In genomic region chr1:226304291-226304955, GRCh38 we compare ENCODE assay signal across 17 cellular contexts. TPM values are rescaled to one million over a fixed set of nuclear protein-coding genes. Genes with fewer than 3 reads are reported as not detected.
A peak's percentile ranks its signal among the peaks of the same experiment; 100 is the strongest.
DNase-seq lines count a peak whose midpoint lies in the region; ATAC-seq and TF ChIP-seq lines count a peak whose summit lies in the region.
"Had no signal": no experiment of that assay in that cellular context is flagged by ENCODE, and none has a peak within 500 bp of the region (broad histone marks: within the 10 kb centered on the region; RNA-seq: fewer than 3 reads in every experiment).

No MANE protein-coding gene starts in this region.

- H3K27me3 ChIP-seq in GM23338 (ENCODE audit: insufficient read depth) = no peaks in the 10 kb centered on the region

- H3K4me3 ChIP-seq in GM23338 = no peak overlapping the region
- H3K4me3 ChIP-seq: HAP-1 had no signal

- H3F3A ChIP-seq in GM23338 (replicated peaks; ENCODE audit: low read depth) = no peaks in the 10 kb centered on the region

- intact Hi-C loops in left colon (cut with DNase I, micrococcal nuclease) = no loop called here

- no peak overlapping the region for H2AFZ ChIP-seq in GM23338

- peaks cover 83% of the 10 kb centered on the region for H3K79me2 ChIP-seq in GM23338 (replicated peaks; ENCODE audit: insufficient read depth)

- peaks cover 34% of the 10 kb centered on the region for H3K4me1 Mint-ChIP-seq in GM23338

- peak overlapping the region; percentile 63; the same call in 1 of the 2 replicates for H3K27ac ChIP-seq in GM23338 (ENCODE audit: low read depth)

- H3K36me3 ChIP-seq in GM23338 (ENCODE audit: insufficient read depth) = no peaks in the 10 kb centered on the region

- no peaks in the 10 kb centered on the region for H3K9me3 Mint-ChIP-seq in GM23338
- H3K9me3 Mint-ChIP-seq: IgD-negative memory B cell had no signal

- peaks cover 2% of the 10 kb centered on the region; the same call in 1 of the 3 replicates for H3K36me3 Mint-ChIP-seq in GM23338 (ENCODE audit: low read depth)

- H4K20me1 ChIP-seq in GM23338 (replicated peaks; ENCODE audit: insufficient read depth) = peaks cover 19% of the 10 kb centered on the region

- peaks cover 43% of the 10 kb centered on the region for H3K4me1 ChIP-seq in GM23338 (ENCODE audit: insufficient read depth)

- DNase-seq in NCI-H2171 treated with DMSO at 0.1 percent for 48 hours (lab: John Stamatoyannopoulos, UW) (peak; percentile 16), NCI-H2171 (lab: John Stamatoyannopoulos, UW) (no peak), GM23338 (ENCODE audit: low spot score) (peak; percentile 74), RKO (ENCODE audit: low spot score) (peak; percentile 7), left colon (no peak), NCI-H2029 (lab: John Stamatoyannopoulos, UW) (no peak), AG08396 (ENCODE audit: low spot score) (no peak), kidney glomerular epithelial cell (lab: John Stamatoyannopoulos, UW) (no peak)
- DNase-seq: 8988T, C1 segment of cervical spinal cord, EL, NCI-H1436 treated with DMSO at 0.1 percent for 48 hours, NCI-H2081 treated with DMSO at 0.1 percent for 48 hours, Right ventricle myocardium superior had no signal

- TF ChIP-seq CTCF in GM23338 (conservative IDR thresholded peaks at IDR 0.05; ENCODE audit: low read depth in 2 of 2) = 0 out of 4 replicates have a peak, but pooled peaks of 1 of the 2 experiments have one; percentile 10

- ATAC-seq in GM23338 (peak; percentile 41), left colon (peak; percentile 38)
- ATAC-seq: Panc1 had no signal

- peaks cover 5% of the 10 kb centered on the region for H3K27me3 Mint-ChIP-seq in GM23338 (ENCODE audit: insufficient read depth, low read depth, poor library complexity)
- H3K27me3 Mint-ChIP-seq: IgD-negative memory B cell had no signal

- H3K4me3 Mint-ChIP-seq in GM23338 = peak overlapping the region; percentile 33

- peak overlapping the region; percentile 50 for H3K27ac Mint-ChIP-seq in GM23338

- peak overlapping the region; percentile 41 for H3K4me2 ChIP-seq in GM23338

- H3K9me2 ChIP-seq in GM23338 (ENCODE audit: insufficient read depth) = no peaks in the 10 kb centered on the region

TF ChIP-seq in GM23338, 12 proteins besides CTCF, POLR2A, EP300 and RAD21:
- no peak for TF ChIP-seq ZNF114 (CRISPR knock-in tag; IDR thresholded peaks at IDR 0.05)
- TF ChIP-seq NANOG (IDR thresholded peaks at IDR 0.05; ENCODE audit: borderline replicate concordance) = no peak
- TF ChIP-seq ETS1 (IDR thresholded peaks at IDR 0.05) = no peak
- no peak for TF ChIP-seq REST (IDR thresholded peaks at IDR 0.05; ENCODE audit: unreplicated experiment)
- TF ChIP-seq ZNF462 (CRISPR knock-in tag; IDR thresholded peaks at IDR 0.05) = no peak
- TF ChIP-seq JUNB (IDR thresholded peaks at IDR 0.05; ENCODE audit: unreplicated experiment) = no peak
- no peak for TF ChIP-seq EZH2 (IDR thresholded peaks at IDR 0.05; ENCODE audit: low read depth, unreplicated experiment)
- no peak for TF ChIP-seq STAT1 (IDR thresholded peaks at IDR 0.05; ENCODE audit: unreplicated experiment)
- TF ChIP-seq CREB1 (CRISPR knock-in tag; IDR thresholded peaks at IDR 0.05; ENCODE audit: low read depth) = no peak

RNA-seq across cellular contexts. Expression of gene LIN9, which starts 4.5 kb away (rescaled TPM):
- total RNA-seq in GM23338 (2014; rRNA removed; shearing (Covaris generic)) = 16.9 and 17.5 TPM in 2 replicates
- polyA plus RNA-seq in GM23338 (2016; fragmentation: Nextera tagmentation; extraction: Ambion mirVana) = 11.8 and 12.4 TPM in 2 replicates
- 1 to 10 TPM; 2.7 to 3.5 TPM for total RNA-seq in left colon

Comparison
In these comparisons a context has a peak if more than half of its experiments do, and no peak if none do; other contexts are left out.
1. DNase-seq: peak in NCI-H2171 treated with DMSO at 0.1 percent for 48 hours (single experiment), GM23338 (single experiment) and RKO (single experiment); none in NCI-H2171 (single experiment), left colon (0 of 2), NCI-H2029 (single experiment), AG08396 (single experiment) and kidney glomerular epithelial cell (single experiment).